1 cellular context compared by ENCODE assay signal in the genomic region with DNA sequence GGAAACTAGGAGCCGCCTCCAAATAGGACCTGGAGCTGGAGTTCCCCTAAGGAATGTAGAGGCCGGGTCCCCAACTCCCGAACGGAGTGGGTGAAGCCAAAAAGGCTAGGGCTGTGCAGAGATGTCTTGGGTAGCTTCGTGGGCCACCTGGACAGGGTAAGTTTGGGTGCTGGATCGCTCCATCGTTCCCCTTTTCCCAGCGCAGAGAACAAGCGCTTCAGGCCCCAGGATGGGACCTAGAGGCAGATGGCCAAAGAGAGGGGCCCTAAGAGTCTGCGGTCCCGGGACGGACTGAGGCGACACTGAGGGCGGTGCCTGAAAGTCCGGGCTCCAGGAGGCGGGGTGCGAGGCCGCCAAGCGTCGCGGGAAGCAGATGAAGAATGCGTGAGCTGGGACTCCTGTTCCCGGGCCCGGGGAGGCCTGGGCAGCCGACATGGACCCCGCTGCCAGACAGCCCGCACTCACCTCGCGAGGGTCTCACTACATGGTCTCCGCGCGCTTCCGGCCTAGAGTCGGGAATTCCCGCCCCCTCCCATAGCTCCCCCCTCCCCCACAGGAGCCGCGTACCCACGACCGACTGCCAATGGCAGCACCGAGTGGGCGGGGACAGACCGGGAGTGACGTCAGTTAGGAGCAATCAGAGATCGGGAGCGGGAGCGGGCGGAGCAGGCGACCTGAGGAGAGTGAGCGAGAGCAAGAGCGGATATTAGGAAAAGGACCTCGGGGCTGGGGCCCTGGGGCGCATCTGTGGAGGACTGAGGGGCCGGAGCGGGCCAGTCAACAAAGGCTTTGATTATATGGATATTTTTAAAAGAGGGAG.
TF ChIP-seq lines count a peak whose summit lies in the region.

Gene SLC39A1, minus strand, starts transcription at position 508 of the 820 bp plus-strand sequence. CDS start 822 bp downstream, outside the sequence.

TF ChIP-seq in GM12878, 131 proteins besides CTCF, POLR2A, EP300 and RAD21 (continued from another document and continues in another):
- peak; percentile 38; the same call in 1 of the 2 replicates for TF ChIP-seq ELK1 (IDR thresholded peaks at IDR 0.05; ENCODE audit: low read depth, low read length)
- 0 out of 2 replicates have a peak, but pooled peaks have one; percentile 23 for TF ChIP-seq SIN3A (IDR thresholded peaks at IDR 0.05; ENCODE audit: low read depth, low read length)
- no peak for TF ChIP-seq JUNB (IDR thresholded peaks at IDR 0.05)
- TF ChIP-seq CEBPZ (IDR thresholded peaks at IDR 0.05; ENCODE audit: low read depth, low read length), result no peak
- no peak for TF ChIP-seq KLF5 (IDR thresholded peaks at IDR 0.05; ENCODE audit: partially characterized antibody)
- peak; percentile 31; the same call in 1 of the 2 replicates for TF ChIP-seq NKRF (conservative IDR thresholded peaks at IDR 0.05)
- TF ChIP-seq YBX1 (IDR thresholded peaks at IDR 0.05), result no peak
- no peak; the same call in 1 of the 2 replicates for TF ChIP-seq BACH1 (IDR thresholded peaks at IDR 0.05; ENCODE audit: borderline replicate concordance)
- TF ChIP-seq MYB (IDR thresholded peaks at IDR 0.05; ENCODE audit: borderline replicate concordance, low read depth, low read length), result no peak
- TF ChIP-seq IKZF1 (conservative IDR thresholded peaks at IDR 0.05), result peak; percentile 67; the same call in 1 of the 2 replicates
- TF ChIP-seq GABPA (IDR thresholded peaks at IDR 0.05; ENCODE audit: low read depth), result no peak
- peak; percentile 82; the same call in 1 of the 2 replicates for TF ChIP-seq CBFB (IDR thresholded peaks at IDR 0.05; ENCODE audit: low read depth)
- TF ChIP-seq, protein P1, sequence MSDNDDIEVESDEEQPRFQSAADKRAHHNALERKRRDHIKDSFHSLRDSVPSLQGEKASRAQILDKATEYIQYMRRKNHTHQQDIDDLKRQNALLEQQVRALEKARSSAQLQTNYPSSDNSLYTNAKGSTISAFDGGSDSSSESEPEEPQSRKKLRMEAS (IDR thresholded peaks at IDR 0.05; ENCODE audit: low read depth, low read length), result peak; percentile 30; the same call in 1 of the 2 replicates
- TF ChIP-seq SREBF1 (IDR thresholded peaks at IDR 0.05; ENCODE audit: low read length), result no peak
- no peak for TF ChIP-seq PRDM15 (CRISPR knock-in tag; IDR thresholded peaks at IDR 0.05)
- TF ChIP-seq ETV6 (conservative IDR thresholded peaks at IDR 0.05 in 1 of 2, IDR thresholded peaks at IDR 0.05 in 1 of 2; ENCODE audit: borderline replicate concordance in 1 of 2, low read depth in 1 of 2), result no peak
- TF ChIP-seq PAX5 (IDR thresholded peaks at IDR 0.05; ENCODE audit: borderline replicate concordance, low read depth, low read length), result no peak; the same call in 1 of the 2 replicates
- TF ChIP-seq MXI1 (IDR thresholded peaks at IDR 0.05; ENCODE audit: low read depth, low read length), result 0 out of 2 replicates have a peak, but pooled peaks have one; percentile 16
- TF ChIP-seq SMC3 (IDR thresholded peaks at IDR 0.05; ENCODE audit: borderline replicate concordance, low read length), result no peak
- TF ChIP-seq SPI1 (IDR thresholded peaks at IDR 0.05; ENCODE audit: borderline replicate concordance, insufficient read depth, low read depth, low read length), result no peak
- TF ChIP-seq, protein P2, sequence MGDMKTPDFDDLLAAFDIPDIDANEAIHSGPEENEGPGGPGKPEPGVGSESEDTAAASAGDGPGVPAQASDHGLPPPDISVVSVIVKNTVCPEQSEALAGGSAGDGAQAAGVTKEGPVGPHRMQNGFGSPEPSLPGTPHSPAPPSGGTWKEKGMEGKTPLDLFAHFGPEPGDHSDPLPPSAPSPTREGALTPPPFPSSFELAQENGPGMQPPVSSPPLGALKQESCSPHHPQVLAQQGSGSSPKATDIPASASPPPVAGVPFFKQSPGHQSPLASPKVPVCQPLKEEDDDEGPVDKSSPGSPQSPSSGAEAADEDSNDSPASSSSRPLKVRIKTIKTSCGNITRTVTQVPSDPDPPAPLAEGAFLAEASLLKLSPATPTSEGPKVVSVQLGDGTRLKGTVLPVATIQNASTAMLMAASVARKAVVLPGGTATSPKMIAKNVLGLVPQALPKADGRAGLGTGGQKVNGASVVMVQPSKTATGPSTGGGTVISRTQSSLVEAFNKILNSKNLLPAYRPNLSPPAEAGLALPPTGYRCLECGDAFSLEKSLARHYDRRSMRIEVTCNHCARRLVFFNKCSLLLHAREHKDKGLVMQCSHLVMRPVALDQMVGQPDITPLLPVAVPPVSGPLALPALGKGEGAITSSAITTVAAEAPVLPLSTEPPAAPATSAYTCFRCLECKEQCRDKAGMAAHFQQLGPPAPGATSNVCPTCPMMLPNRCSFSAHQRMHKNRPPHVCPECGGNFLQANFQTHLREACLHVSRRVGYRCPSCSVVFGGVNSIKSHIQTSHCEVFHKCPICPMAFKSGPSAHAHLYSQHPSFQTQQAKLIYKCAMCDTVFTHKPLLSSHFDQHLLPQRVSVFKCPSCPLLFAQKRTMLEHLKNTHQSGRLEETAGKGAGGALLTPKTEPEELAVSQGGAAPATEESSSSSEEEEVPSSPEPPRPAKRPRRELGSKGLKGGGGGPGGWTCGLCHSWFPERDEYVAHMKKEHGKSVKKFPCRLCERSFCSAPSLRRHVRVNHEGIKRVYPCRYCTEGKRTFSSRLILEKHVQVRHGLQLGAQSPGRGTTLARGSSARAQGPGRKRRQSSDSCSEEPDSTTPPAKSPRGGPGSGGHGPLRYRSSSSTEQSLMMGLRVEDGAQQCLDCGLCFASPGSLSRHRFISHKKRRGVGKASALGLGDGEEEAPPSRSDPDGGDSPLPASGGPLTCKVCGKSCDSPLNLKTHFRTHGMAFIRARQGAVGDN (IDR thresholded peaks at IDR 0.05), result no peak; the same call in 1 of the 2 replicates
- no peak for TF ChIP-seq HDGF (IDR thresholded peaks at IDR 0.05)
- peak; percentile 80 for TF ChIP-seq YY1 (IDR thresholded peaks at IDR 0.05; ENCODE audit: low read depth, low read length)
- TF ChIP-seq, protein P3, sequence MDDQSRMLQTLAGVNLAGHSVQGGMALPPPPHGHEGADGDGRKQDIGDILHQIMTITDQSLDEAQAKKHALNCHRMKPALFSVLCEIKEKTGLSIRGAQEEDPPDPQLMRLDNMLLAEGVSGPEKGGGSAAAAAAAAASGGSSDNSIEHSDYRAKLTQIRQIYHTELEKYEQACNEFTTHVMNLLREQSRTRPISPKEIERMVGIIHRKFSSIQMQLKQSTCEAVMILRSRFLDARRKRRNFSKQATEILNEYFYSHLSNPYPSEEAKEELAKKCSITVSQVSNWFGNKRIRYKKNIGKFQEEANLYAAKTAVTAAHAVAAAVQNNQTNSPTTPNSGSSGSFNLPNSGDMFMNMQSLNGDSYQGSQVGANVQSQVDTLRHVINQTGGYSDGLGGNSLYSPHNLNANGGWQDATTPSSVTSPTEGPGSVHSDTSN (IDR thresholded peaks at IDR 0.05; ENCODE audit: insufficient replicate concordance, low read depth, low read length), result peak; percentile 96
- TF ChIP-seq CREB1 (IDR thresholded peaks at IDR 0.05; ENCODE audit: low read depth), result no peak
- no peak for TF ChIP-seq IRF5 (IDR thresholded peaks at IDR 0.05; ENCODE audit: borderline replicate concordance)
- no peak for TF ChIP-seq ZZZ3 (IDR thresholded peaks at IDR 0.05; ENCODE audit: control insufficient read depth, insufficient read length, low read depth)
- no peak for TF ChIP-seq KDM1A (IDR thresholded peaks at IDR 0.05; ENCODE audit: borderline replicate concordance)
- TF ChIP-seq FOXK2 (IDR thresholded peaks at IDR 0.05), result no peak
- no peak for TF ChIP-seq SMAD1 (IDR thresholded peaks at IDR 0.05; ENCODE audit: low read depth, partially characterized antibody)
- TF ChIP-seq, protein P4, sequence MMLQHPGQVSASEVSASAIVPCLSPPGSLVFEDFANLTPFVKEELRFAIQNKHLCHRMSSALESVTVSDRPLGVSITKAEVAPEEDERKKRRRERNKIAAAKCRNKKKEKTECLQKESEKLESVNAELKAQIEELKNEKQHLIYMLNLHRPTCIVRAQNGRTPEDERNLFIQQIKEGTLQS (IDR thresholded peaks at IDR 0.05; ENCODE audit: borderline replicate concordance, extremely low read depth, low read depth, low read length), result no peak
- no peak for TF ChIP-seq SUPT20H (IDR thresholded peaks at IDR 0.05; ENCODE audit: borderline replicate concordance, control insufficient read depth, low read depth, low read length)
